18 cellular contexts compared by ENCODE assay signal in genomic region chr3:52346623-52347530, GRCh38. TPM values are rescaled to one million over a fixed set of nuclear protein-coding genes. Genes with fewer than 3 reads are reported as not detected.
A peak's percentile ranks its signal among the peaks of the same experiment; 100 is the strongest.
DNase-seq lines count a peak whose midpoint lies in the region; ATAC-seq and TF ChIP-seq lines count a peak whose summit lies in the region.
"Had no signal": no experiment of that assay in that cellular context is flagged by ENCODE, and none has a peak within 500 bp of the region (broad histone marks: within the 10 kb centered on the region; RNA-seq: fewer than 3 reads in every experiment).

No MANE protein-coding gene starts in this region.

- H2BK120ac ChIP-seq in H9 (ENCODE audit: low read depth, low read length, poor library complexity, severe bottlenecking) = no peak overlapping the region

- H3K79me1 ChIP-seq in H9 (ENCODE audit: insufficient read depth, low read depth, low read length, poor library complexity, severe bottlenecking) = no peaks in the 10 kb centered on the region

- no peak overlapping the region for H3K56ac ChIP-seq in H9 (ENCODE audit: insufficient read length, low read depth, low read length)

- H2BK5ac ChIP-seq in H9 (ENCODE audit: insufficient read length, low read length) = no peak overlapping the region

- H2BK20ac ChIP-seq in H9 (ENCODE audit: low read depth, low read length, poor library complexity, severe bottlenecking) = no peak overlapping the region

- H3K4me1 Mint-ChIP-seq in stimulated activated memory B cell treated with anti-CD40 and anti-IgM and Interleukin-4, amounts not matched to agents 10 μg/mL and 1 μg/mL and 100 μg/mL, for 72 hours = peaks cover 22% of the 10 kb centered on the region
- peaks cover 0 to 5% of the 10 kb centered on the region in 2 experiments; a peak in 1 of 4 replicates for H3K4me1 Mint-ChIP-seq in H9
- H3K4me1 Mint-ChIP-seq: activated B cell treated with CpG ODN at 0.5 μM for 24 hours, endodermal cell had no signal

- H3K27ac ChIP-seq in right atrium auricular region (peak overlapping the region in 1 of 2 donors; percentile 33), left ventricle myocardium inferior (replicated peaks) (peak overlapping the region; percentile 58), H9 (ENCODE audit: insufficient read length, low read depth, low read length) (no peak overlapping the region)
- H3K27ac ChIP-seq: A549, KMS-11 had no signal

- H4K91ac ChIP-seq in H9 (ENCODE audit: insufficient read length, low read depth, low read length) = no peak overlapping the region

- H3K36me3 Mint-ChIP-seq in stimulated activated memory B cell treated with anti-CD40 and anti-IgM and Interleukin-4, amounts not matched to agents 10 μg/mL and 1 μg/mL and 100 μg/mL, for 72 hours = peaks cover 51% of the 10 kb centered on the region
- H3K36me3 Mint-ChIP-seq in H9 (ENCODE audit: insufficient read depth in 1 of 3, low read depth in 3 of 3) = no peaks in the 10 kb centered on the region

- H2AK5ac ChIP-seq in H9 (ENCODE audit: insufficient read length, low read length) = no peak overlapping the region

- H3K23ac ChIP-seq in H9 (ENCODE audit: insufficient read length, low read depth, low read length) = no peak overlapping the region

- no peak overlapping the region for H3K4me2 ChIP-seq in H9 (ENCODE audit: insufficient read depth, insufficient read length, low read length)
- H3K4me2 ChIP-seq: A549, KMS-11 had no signal

- H4K8ac ChIP-seq in H9 (replicated peaks; ENCODE audit: insufficient read length, low read depth, low read length) = no peak overlapping the region

- H3K27ac Mint-ChIP-seq in stimulated activated memory B cell treated with anti-CD40 and anti-IgM and Interleukin-4, amounts not matched to agents 10 μg/mL and 1 μg/mL and 100 μg/mL, for 72 hours = no peak overlapping the region
- no peak overlapping the region; a peak in 1 of 7 replicates for H3K27ac Mint-ChIP-seq in H9
- H3K27ac Mint-ChIP-seq: activated B cell treated with CpG ODN at 0.5 μM for 24 hours, endodermal cell had no signal

- H3K14ac ChIP-seq in H9 (ENCODE audit: insufficient read depth, low read length) = no peak overlapping the region; the same call in 1 of the 2 replicates

- H3K4me3 Mint-ChIP-seq in stimulated activated memory B cell treated with anti-CD40 and anti-IgM and Interleukin-4, amounts not matched to agents 10 μg/mL and 1 μg/mL and 100 μg/mL, for 72 hours = no peak overlapping the region
- no peak overlapping the region; a peak in 1 of 5 replicates for H3K4me3 Mint-ChIP-seq in H9
- H3K4me3 Mint-ChIP-seq: activated B cell treated with CpG ODN at 0.5 μM for 24 hours, endodermal cell had no signal

- H3K9me3 Mint-ChIP-seq in stimulated activated memory B cell treated with anti-CD40 and anti-IgM and Interleukin-4, amounts not matched to agents 10 μg/mL and 1 μg/mL and 100 μg/mL, for 72 hours = no peaks in the 10 kb centered on the region
- no peaks in the 10 kb centered on the region for H3K9me3 Mint-ChIP-seq in H9
- H3K9me3 Mint-ChIP-seq: activated B cell treated with CpG ODN at 0.5 μM for 24 hours, endodermal cell had no signal

- intact Hi-C loops in Right ventricle myocardium superior (cut with DNase I) (loop anchor here (10.0 kb wide), 1 partner anchor 342 kb away; no protein-coding TSS in a partner anchor), left ventricle myocardium inferior (cut with micrococcal nuclease) (no loop called here)

- H3K27me3 ChIP-seq in right atrium auricular region (no peaks in the 10 kb centered on the region), left ventricle myocardium inferior (ENCODE audit: low read depth) (no peaks in the 10 kb centered on the region), H9 (ENCODE audit: insufficient read depth, low read length) (no peaks in the 10 kb centered on the region)

- H4K5ac ChIP-seq in H9 (ENCODE audit: insufficient read length, low read depth, low read length) = no peak overlapping the region

- H3K9ac ChIP-seq in H9 (ENCODE audit: extremely low read depth, insufficient read length, low read length) = no peak overlapping the region
- H3K9ac ChIP-seq: KMS-11 had no signal

- H3K4me3 ChIP-seq in right atrium auricular region (no peak overlapping the region), cardiac fibroblast (replicated peaks in 1 of 2; ENCODE audit: low read depth in 2 of 2, low read length in 2 of 2) (no peak overlapping the region), left ventricle myocardium inferior (no peak overlapping the region)
- H3K4me3 ChIP-seq: A549, GM12878 had no signal

- H3K9me3 ChIP-seq in right atrium auricular region (no peaks in the 10 kb centered on the region), left ventricle myocardium inferior (replicated peaks) (no peaks in the 10 kb centered on the region), H9 (ENCODE audit: control insufficient read depth, low read depth, low read length) (no peaks in the 10 kb centered on the region)
- H3K9me3 ChIP-seq: A549 had no signal

- H3K4me1 ChIP-seq in right atrium auricular region = no peaks in the 10 kb centered on the region
- H3K4me1 ChIP-seq in left ventricle myocardium inferior = peaks cover 27% of the 10 kb centered on the region
- H3K4me1 ChIP-seq in H9 (ENCODE audit: insufficient read depth, low read length) = no peaks in the 10 kb centered on the region
- H3K4me1 ChIP-seq: A549 had no signal

- H3K4ac ChIP-seq in H9 (ENCODE audit: low read depth, low read length) = no peak overlapping the region

- peak; percentile 74 for ATAC-seq in Right ventricle myocardium superior (ENCODE audit: poor library complexity)
- no peak for ATAC-seq in stimulated activated memory B cell treated with anti-CD40 and anti-IgM and Interleukin-4, amounts not matched to agents 10 μg/mL and 1 μg/mL and 100 μg/mL, for 72 hours
- ATAC-seq: A549, GM12878 had no signal

- TF ChIP-seq CTCF in right atrium auricular region (IDR thresholded peaks at IDR 0.05) (no peak), cardiac fibroblast (IDR thresholded peaks at IDR 0.05; ENCODE audit: low read depth, low read length) (no peak), left ventricle myocardium inferior (IDR thresholded peaks at IDR 0.05; ENCODE audit: borderline replicate concordance) (no peak), H9 (conservative IDR thresholded peaks at IDR 0.05) (no peak)

- no peaks in the 10 kb centered on the region for H4K20me1 ChIP-seq in H9 (ENCODE audit: control insufficient read depth, insufficient read depth, insufficient read length)

- H2BK12ac ChIP-seq in H9 (ENCODE audit: insufficient read length, low read depth, low read length) = no peak overlapping the region

- no peak overlapping the region for H3T11ph ChIP-seq in H9 (ENCODE audit: low read length)

- H3K18ac ChIP-seq in H9 (ENCODE audit: insufficient read length, low read depth, low read length) = no peak overlapping the region

- whole genome bisulfite sequencing in H9 (ENCODE audit: extremely low coverage, insufficient read length, low lambda C conversion rate) = no CpG with 5 or more reads among the region's 16 CpGs

- H3K36me3 ChIP-seq in right atrium auricular region (peaks cover 3% of the 10 kb centered on the region), left ventricle myocardium inferior (peaks cover 5% of the 10 kb centered on the region)

- no peak overlapping the region for H2BK15ac ChIP-seq in H9 (ENCODE audit: low read depth, low read length)

- DNase-seq in Right ventricle myocardium superior = peak; percentile 51
- no peak for DNase-seq in right atrium auricular region (ENCODE audit: low spot score)
- DNase-seq in cardiac fibroblast (ENCODE audit: low read depth in 2 of 2) = peak; percentile 58 to 65
- DNase-seq in left ventricle myocardium inferior = no peak
- no peak for DNase-seq in H9
- DNase-seq in activated CD4-positive, alpha-beta T cell treated with anti-CD3 and anti-CD28 coated beads for 48 hours = no peak
- no peak for DNase-seq in activated CD4-positive, CD25-positive, alpha-beta regulatory T cell treated with anti-CD3 and anti-CD28 coated beads, Interleukin-2, amount 50 U/mL, for 72 hours
- DNase-seq: activated B cell treated with CpG ODN at 0.5 μM for 24 hours; DMS153; endodermal cell; mesendoderm; NCI-H2029; occipital lobe; stimulated activated CD8-positive, alpha-beta memory T cell treated with anti-CD3 and anti-CD28 coated beads, Interleukin-4, amount 100 ng/mL, for 48 hours had no signal

- no peaks in the 10 kb centered on the region for H3K27me3 Mint-ChIP-seq in stimulated activated memory B cell treated with anti-CD40 and anti-IgM and Interleukin-4, amounts not matched to agents 10 μg/mL and 1 μg/mL and 100 μg/mL, for 72 hours
- peaks cover 15% of the 10 kb centered on the region for H3K27me3 Mint-ChIP-seq in H9 (ENCODE audit: low read depth)
- H3K27me3 Mint-ChIP-seq: activated B cell treated with CpG ODN at 0.5 μM for 24 hours had no signal

- H3K23me2 ChIP-seq in H9 (ENCODE audit: insufficient read length, low read depth, low read length, poor library complexity, severe bottlenecking) = no peaks in the 10 kb centered on the region

- no peak overlapping the region for H2AFZ ChIP-seq in H9 (ENCODE audit: low read length)

- no peaks in the 10 kb centered on the region for H3K79me2 ChIP-seq in H9 (ENCODE audit: insufficient read depth, low read length)

RNA-seq across cellular contexts. Expression of gene DNAH1, which starts 30.8 kb away (rescaled TPM):
- total RNA-seq in Right ventricle myocardium superior = 1.9 TPM
- 1 to 10 TPM; 1.5 to 2.5 TPM for total RNA-seq in right atrium auricular region
- total RNA-seq in left ventricle myocardium inferior = 2.2 TPM
- 2.0 and 2.3 TPM in 2 replicates for total RNA-seq in H9 (2021)

RNA-seq across cellular contexts. Expression of gene GLYCTK, which starts 59.2 kb away (rescaled TPM):
- total RNA-seq in Right ventricle myocardium superior = 5.3 TPM
- 1 to 10 TPM; 2.0 to 5.4 TPM for total RNA-seq in right atrium auricular region
- total RNA-seq in left ventricle myocardium inferior = 4.0 TPM
- total RNA-seq in H9 (2021) = 8.4 and 8.8 TPM in 2 replicates

Comparison
In these comparisons a context has a peak if more than half of its experiments do, and no peak if none do; other contexts are left out.
1. DNase-seq: peak in Right ventricle myocardium superior (single experiment) and cardiac fibroblast (2 of 2); none in right atrium auricular region (single experiment), left ventricle myocardium inferior (single experiment), H9 (single experiment), activated CD4-positive, alpha-beta T cell treated with anti-CD3 and anti-CD28 coated beads for 48 hours (single experiment) and activated CD4-positive, CD25-positive, alpha-beta regulatory T cell treated with anti-CD3 and anti-CD28 coated beads, Interleukin-2, amount 50 U/mL, for 72 hours (single experiment).